ENCODE assay signal across 20 cellular contexts in the genomic region with DNA sequence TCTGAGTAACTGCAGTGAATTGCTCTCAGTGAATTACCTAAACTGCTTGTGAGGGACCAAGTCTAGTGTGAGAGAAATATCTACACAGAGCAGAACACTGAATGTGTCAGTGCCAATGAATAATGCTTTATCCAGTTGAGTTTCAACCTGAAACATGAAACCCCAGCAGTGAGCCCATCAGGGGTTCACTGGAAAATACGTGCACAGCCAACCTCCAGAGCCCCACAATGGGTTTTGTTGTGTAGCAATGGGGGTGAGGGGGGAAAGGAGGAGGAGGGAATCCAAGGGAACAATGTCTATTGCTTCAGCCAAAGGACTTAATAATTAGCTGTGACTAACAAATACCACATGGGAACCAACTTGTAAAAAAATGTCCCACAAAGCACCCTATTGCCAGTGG.
DNase-seq lines count a peak whose midpoint lies in the region; ATAC-seq and TF ChIP-seq lines count a peak whose summit lies in the region.
"Had no signal": no experiment of that assay in that cellular context is flagged by ENCODE, and none has a peak within 500 bp of the region (broad histone marks: within the 10 kb centered on the region; RNA-seq: fewer than 3 reads in every experiment).

No MANE protein-coding gene starts in this region.

- H3K9ac ChIP-seq in endodermal cell (ENCODE audit: extremely low read depth, low read length, poor library complexity, severe bottlenecking), result no peak overlapping the region

- TF ChIP-seq CTCF in endodermal cell (conservative IDR thresholded peaks at IDR 0.05) (no peak), nephron progenitor cell (IDR thresholded peaks at IDR 0.05) (no peak)

- no peak overlapping the region for H3K4me3 ChIP-seq in endodermal cell (ENCODE audit: low read length)
- H3K4me3 ChIP-seq: Peyer's patch, thoracic aorta had no signal

- WGBS in endodermal cell (ENCODE audit: insufficient coverage in 1 of 2, insufficient read length in 1 of 2), 2 experiments, result 38 to 44% methylated on average over 1 of the region's 1 CpG

- H3K36me3 ChIP-seq in endodermal cell (ENCODE audit: control insufficient read depth, insufficient read depth, low read length), result no peaks in the 10 kb centered on the region
- H3K36me3 ChIP-seq: Peyer's patch, thoracic aorta had no signal

- H3K4me1 Mint-ChIP-seq in endodermal cell (peaks cover 35% of the 10 kb centered on the region), nephron progenitor cell (peaks cover 84% of the 10 kb centered on the region)
- H3K4me1 Mint-ChIP-seq: CD4-positive, alpha-beta memory T cell; stimulated activated memory B cell treated with anti-CD40 and anti-IgM and Interleukin-4, amounts not matched to agents 10 μg/mL and 1 μg/mL and 100 μg/mL, for 72 hours had no signal

- ATAC-seq in GM18502 (IDR thresholded peaks at IDR 0.05; ENCODE audit: poor library complexity, unreplicated experiment) (no peak), esophagus mucosa (no peak)
- ATAC-seq: activated T-cell treated with anti-CD3 and anti-CD28 coated beads, Interleukin-2, amount 50 U/mL, for 72 hours; stimulated activated memory B cell treated with anti-CD40 and anti-IgM and Interleukin-4, amounts not matched to agents 10 μg/mL and 1 μg/mL and 100 μg/mL, for 72 hours had no signal

- no peaks in the 10 kb centered on the region for H3K27me3 ChIP-seq in endodermal cell (ENCODE audit: control insufficient read depth, insufficient read depth, low read length, poor library complexity, severe bottlenecking)
- H3K27me3 ChIP-seq: Peyer's patch had no signal

- peaks cover 12% of the 10 kb centered on the region for H3K4me1 ChIP-seq in endodermal cell (ENCODE audit: control insufficient read depth, insufficient read depth, low read length)
- H3K4me1 ChIP-seq: Peyer's patch had no signal

- DNase-seq in NCI-H69 (lab: John Stamatoyannopoulos, UW) (peak; percentile 86), endodermal cell (peak; percentile 61), nephron progenitor cell (peak; percentile 35), NCI-H524 treated with DMSO at 0.1 percent for 48 hours (lab: John Stamatoyannopoulos, UW) (no peak)
- DNase-seq in activated CD8-positive, alpha-beta memory T cell treated with anti-CD3 and anti-CD28 coated beads, Interleukin-2, amount 50 U/mL, for 4 hours, result no peak
- DNase-seq: activated CD4-positive, alpha-beta T cell treated with anti-CD3 and anti-CD28 coated beads for 4 hours; activated naive CD4-positive, alpha-beta T cell treated with anti-CD3 and anti-CD28 coated beads for 36 hours; activated T-cell treated with anti-CD3 and anti-CD28 coated beads, Interleukin-2, amount 50 U/mL, for 72 hours; CD4-positive, alpha-beta memory T cell; DMS 273 treated with DMSO at 0.1 percent for 48 hours; Karpas-422; NCI-H1048; NCI-H187 treated with DMSO at 0.1 percent for 48 hours; NCI-H526; occipital lobe; Peyer's patch had no signal

- H3K4me3 Mint-ChIP-seq in endodermal cell, result no peak overlapping the region
- H3K4me3 Mint-ChIP-seq in nephron progenitor cell, result peak overlapping the region; percentile 62
- H3K4me3 Mint-ChIP-seq: activated naive CD4-positive, alpha-beta T cell treated with anti-CD3 and anti-CD28 coated beads for 36 hours; activated T-cell treated with anti-CD3 and anti-CD28 coated beads, Interleukin-2, amount 50 U/mL, for 72 hours; stimulated activated memory B cell treated with anti-CD40 and anti-IgM and Interleukin-4, amounts not matched to agents 10 μg/mL and 1 μg/mL and 100 μg/mL, for 72 hours had no signal

- no peaks in the 10 kb centered on the region for H3K36me3 Mint-ChIP-seq in endodermal cell (ENCODE audit: low read depth)
- no peaks in the 10 kb centered on the region for H3K36me3 Mint-ChIP-seq in nephron progenitor cell (ENCODE audit: low read depth)
- H3K36me3 Mint-ChIP-seq: CD4-positive, alpha-beta memory T cell; stimulated activated memory B cell treated with anti-CD40 and anti-IgM and Interleukin-4, amounts not matched to agents 10 μg/mL and 1 μg/mL and 100 μg/mL, for 72 hours had no signal

- no peak overlapping the region for H3K27ac Mint-ChIP-seq in endodermal cell
- H3K27ac Mint-ChIP-seq in nephron progenitor cell, result peak overlapping the region; percentile 80
- H3K27ac Mint-ChIP-seq: activated naive CD4-positive, alpha-beta T cell treated with anti-CD3 and anti-CD28 coated beads for 36 hours; activated T-cell treated with anti-CD3 and anti-CD28 coated beads, Interleukin-2, amount 50 U/mL, for 72 hours; CD4-positive, alpha-beta memory T cell; stimulated activated memory B cell treated with anti-CD40 and anti-IgM and Interleukin-4, amounts not matched to agents 10 μg/mL and 1 μg/mL and 100 μg/mL, for 72 hours had no signal

- no peaks in the 10 kb centered on the region for H3K9me3 Mint-ChIP-seq in endodermal cell
- H3K9me3 Mint-ChIP-seq in nephron progenitor cell, result no peaks in the 10 kb centered on the region
- H3K9me3 Mint-ChIP-seq: activated naive CD4-positive, alpha-beta T cell treated with anti-CD3 and anti-CD28 coated beads for 36 hours; activated T-cell treated with anti-CD3 and anti-CD28 coated beads, Interleukin-2, amount 50 U/mL, for 72 hours; CD4-positive, alpha-beta memory T cell; stimulated activated memory B cell treated with anti-CD40 and anti-IgM and Interleukin-4, amounts not matched to agents 10 μg/mL and 1 μg/mL and 100 μg/mL, for 72 hours had no signal

- H3K9me3 ChIP-seq in endodermal cell (ENCODE audit: control insufficient read depth, low read length), result no peaks in the 10 kb centered on the region
- H3K9me3 ChIP-seq: Peyer's patch, thoracic aorta had no signal

- no peaks in the 10 kb centered on the region for H3K27me3 Mint-ChIP-seq in endodermal cell (ENCODE audit: insufficient read depth)
- peaks cover 28% of the 10 kb centered on the region for H3K27me3 Mint-ChIP-seq in nephron progenitor cell (ENCODE audit: low read depth, poor library complexity)

- peak overlapping the region; percentile 80 for H3K27ac ChIP-seq in endodermal cell (ENCODE audit: low read depth, low read length)
- H3K27ac ChIP-seq: Peyer's patch, thoracic aorta had no signal

Comparison
In these comparisons a context has a peak if more than half of its experiments do, and no peak if none do; other contexts are left out.
1. DNase-seq: peak in NCI-H69 (single experiment), endodermal cell (single experiment) and nephron progenitor cell (single experiment); none in activated CD8-positive, alpha-beta memory T cell treated with anti-CD3 and anti-CD28 coated beads, Interleukin-2, amount 50 U/mL, for 4 hours (single experiment) and NCI-H524 treated with DMSO at 0.1 percent for 48 hours (single experiment).